Comparison of ENCODE assay signal across 25 cellular contexts in the genomic region with DNA sequence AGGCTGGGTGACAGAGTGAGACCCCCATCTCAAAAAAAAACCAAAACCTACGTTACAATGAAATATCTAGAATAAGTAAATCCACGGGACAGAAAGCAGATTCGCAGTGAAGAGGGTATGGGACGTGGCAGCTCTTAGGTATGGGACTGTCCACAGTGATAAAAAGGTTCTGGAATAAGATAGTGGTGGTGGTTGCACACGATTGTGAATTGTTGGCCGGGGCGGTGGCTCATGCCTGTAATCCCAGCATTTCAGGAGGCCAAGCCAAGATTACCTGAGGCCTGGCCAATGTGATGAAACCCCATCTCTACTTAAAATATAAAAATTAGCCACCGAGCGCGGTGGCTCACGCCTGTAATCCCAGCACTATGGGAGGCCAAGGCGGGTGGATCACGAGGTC.
A peak's percentile ranks its signal among the peaks of the same experiment; 100 is the strongest.
DNase-seq lines count a peak whose midpoint lies in the region; ATAC-seq, FAIRE-seq and TF ChIP-seq lines count a peak whose summit lies in the region.
"Had no signal": no experiment of that assay in that cellular context is flagged by ENCODE, and none has a peak within 500 bp of the region (broad histone marks: within the 10 kb centered on the region; RNA-seq: fewer than 3 reads in every experiment).

No MANE protein-coding gene starts in this region.

- H3K4me1 ChIP-seq in K562 (replicated peaks in 1 of 2; ENCODE audit: control insufficient read depth in 2 of 2, insufficient read depth in 2 of 2, low read length in 2 of 2) = no peaks in the 10 kb centered on the region; a peak in 1 of 5 replicates
- no peaks in the 10 kb centered on the region for H3K4me1 ChIP-seq in trophoblast cell (ENCODE audit: control insufficient read depth in 1 of 2, insufficient read depth in 2 of 2, low read length in 2 of 2)

- intact Hi-C loops in K562 (cut with micrococcal nuclease) = loop anchor here (5.0 kb wide), 1 partner anchor 48 kb away; no protein-coding TSS in a partner anchor
- intact Hi-C loops in Right ventricle myocardium inferior (cut with DNase I) = no loop called here

- no peak overlapping the region for H3K23ac ChIP-seq in trophoblast cell (ENCODE audit: low read length)

- H2BK120ac ChIP-seq in trophoblast cell (ENCODE audit: insufficient read depth, low read length, poor library complexity) = no peak overlapping the region

- H3K18ac ChIP-seq in trophoblast cell (ENCODE audit: low read length) = no peak overlapping the region

- H4K8ac ChIP-seq in trophoblast cell (ENCODE audit: low read depth, low read length) = no peak overlapping the region

- POLR2A ChIA-PET in K562 (lab: Yijun Ruan, JAX) = interaction anchor here (1.0 kb wide), 1 partner anchor 13 kb away, joined by 4 read pairs; no protein-coding TSS in a partner anchor

- H3K27ac ChIP-seq in K562 (ENCODE audit: extremely low read depth, low read depth, low read length) = no peak overlapping the region
- H3K27ac ChIP-seq in trophoblast cell (ENCODE audit: low read depth, low read length) = no peak overlapping the region
- H3K27ac ChIP-seq: A549; BLaER1 treated with 17β-estradiol and CSF1 and Interleukin-3, amounts not matched to agents 10 nM and 100 nM had no signal

- H2AFZ ChIP-seq in K562 (ENCODE audit: low read depth, low read length) (no peak overlapping the region), trophoblast cell (ENCODE audit: insufficient read depth, low read length, poor library complexity) (no peak overlapping the region)
- H2AFZ ChIP-seq: GM23338 had no signal

- no peak for FAIRE-seq in K562 (lab: Jason Lieb, UNC)
- FAIRE-seq: A549, GM12891, GM18507 had no signal

- H2BK12ac ChIP-seq in trophoblast cell (ENCODE audit: low read length) = no peak overlapping the region

- TF ChIP-seq EP300 in K562 (IDR thresholded peaks at IDR 0.05; ENCODE audit: low read length) = no peak

- H4K20me1 ChIP-seq in K562 (replicated peaks; ENCODE audit: control insufficient read depth, insufficient read depth, low read length) = 0 out of 2 replicates have a peak, but pooled peaks cover 3% of the 10 kb centered on the region

- H3K79me2 ChIP-seq in K562 (ENCODE audit: control insufficient read depth, insufficient read depth, low read length) (no peaks in the 10 kb centered on the region), trophoblast cell (ENCODE audit: control insufficient read depth, insufficient read depth, low read length, poor library complexity) (no peaks in the 10 kb centered on the region)

- H3K4me2 ChIP-seq in K562 (ENCODE audit: insufficient read depth, low read length) (no peak overlapping the region), trophoblast cell (ENCODE audit: low read length) (no peak overlapping the region)
- H3K4me2 ChIP-seq: A549; BLaER1 treated with 17β-estradiol and CSF1 and Interleukin-3, amounts not matched to agents 10 nM and 100 nM; GM23338 had no signal

- no peak overlapping the region for H3K4me3 Mint-ChIP-seq in activated naive CD4-positive, alpha-beta T cell treated with anti-CD3 and anti-CD28 coated beads, Interleukin-2, amount 50 U/mL, for 24 hours
- H3K4me3 Mint-ChIP-seq: CD14-positive monocyte; CD4-positive, alpha-beta T cell; GM23338; H9 had no signal

- H3K27me3 ChIP-seq in K562 (ENCODE audit: control insufficient read depth in 2 of 2, insufficient read depth in 2 of 2, low read length in 2 of 2) (no peaks in the 10 kb centered on the region), trophoblast cell (ENCODE audit: insufficient read depth, low read length) (no peaks in the 10 kb centered on the region)
- H3K27me3 ChIP-seq: BE2C; BLaER1 treated with 17β-estradiol and CSF1 and Interleukin-3, amounts not matched to agents 10 nM and 100 nM had no signal

- no peak for DNase-seq in activated naive CD4-positive, alpha-beta T cell treated with Interleukin-2 at 50 U/mL for 16 hours
- DNase-seq in K562 (ENCODE audit: extremely low read depth in 1 of 4, low spot score in 3 of 4) (no peak), trophoblast cell (peak; percentile 31 to 75), LoVo (ENCODE audit: low spot score) (no peak), Right ventricle myocardium inferior (ENCODE audit: missing footprints) (no peak), hepatic stellate cell (ENCODE audit: low spot score) (no peak)
- DNase-seq: 8988T; ACHN; AML-193; BE2C; Calu3; CD4-positive, alpha-beta T cell; COR-L47; DMS53; DMS79 treated with DMSO at 0.1 percent for 48 hours; GF-D8; H9 had no signal

- H3K4ac ChIP-seq in trophoblast cell (ENCODE audit: low read depth, low read length) = no peak overlapping the region

- H3K27ac Mint-ChIP-seq in activated naive CD4-positive, alpha-beta T cell treated with anti-CD3 and anti-CD28 coated beads, Interleukin-2, amount 50 U/mL, for 24 hours = peak overlapping the region; percentile 67
- H3K27ac Mint-ChIP-seq: GM23338 had no signal

- H3K4me1 Mint-ChIP-seq in activated naive CD4-positive, alpha-beta T cell treated with anti-CD3 and anti-CD28 coated beads, Interleukin-2, amount 50 U/mL, for 24 hours = peaks cover 8% of the 10 kb centered on the region

- no peak for TF ChIP-seq POLR2A in K562 (conservative IDR thresholded peaks at IDR 0.05)

- H4K91ac ChIP-seq in trophoblast cell (ENCODE audit: low read depth, low read length) = no peak overlapping the region

- BruUV-seq in K562 (replicated peaks; lab: Mats Ljungman, UMichigan) = no TSS peak

- no peak overlapping the region for H4K12ac ChIP-seq in trophoblast cell (ENCODE audit: low read depth, low read length)

- H3K27me3 Mint-ChIP-seq in activated naive CD4-positive, alpha-beta T cell treated with anti-CD3 and anti-CD28 coated beads, Interleukin-2, amount 50 U/mL, for 24 hours = no peaks in the 10 kb centered on the region
- H3K27me3 Mint-ChIP-seq: CD4-positive, alpha-beta T cell had no signal

- no peak for TF ChIP-seq CTCF in K562 (IDR thresholded peaks at IDR 0.05 in 2 of 3, conservative IDR thresholded peaks at IDR 0.05 in 1 of 3; ENCODE audit: insufficient read depth in 2 of 3, low read depth in 1 of 3, low read length in 3 of 3)

- TF ChIP-seq RAD21 in K562 (CRISPR knock-in tag; conservative IDR thresholded peaks at IDR 0.05 in 1 of 2, IDR thresholded peaks at IDR 0.05 in 1 of 2) = no peak

- no peaks in the 10 kb centered on the region for H3K79me1 ChIP-seq in trophoblast cell (ENCODE audit: low read length)

- no peak overlapping the region for H2BK5ac ChIP-seq in trophoblast cell (ENCODE audit: low read depth, low read length, poor library complexity)

- no peak overlapping the region for H3K4me3 ChIP-seq in K562
- H3K4me3 ChIP-seq in trophoblast cell (ENCODE audit: low read depth, low read length) = no peak overlapping the region
- H3K4me3 ChIP-seq: A549; BLaER1 treated with 17β-estradiol and CSF1 and Interleukin-3, amounts not matched to agents 10 nM and 100 nM; GM23338 had no signal

- H3K9me3 ChIP-seq in K562 (replicated peaks; ENCODE audit: control insufficient read depth, insufficient read depth, low read depth, low read length) = no peaks in the 10 kb centered on the region
- H3K9me3 ChIP-seq in trophoblast cell (ENCODE audit: insufficient read depth, low read depth, low read length) = no peaks in the 10 kb centered on the region
- H3K9me3 ChIP-seq: A549; BE2C; BLaER1 treated with 17β-estradiol and CSF1 and Interleukin-3, amounts not matched to agents 10 nM and 100 nM had no signal

- H3K36me3 ChIP-seq in K562 (ENCODE audit: control insufficient read depth, insufficient read depth, low read length) = peaks cover 4% of the 10 kb centered on the region; the same call in 2 of the 3 replicates
- peaks cover 9 to 10% of the 10 kb centered on the region in 2 experiments for H3K36me3 ChIP-seq in trophoblast cell (ENCODE audit: control insufficient read depth in 1 of 2, insufficient read depth in 2 of 2, low read length in 2 of 2)

- no peaks in the 10 kb centered on the region for H3K9me3 Mint-ChIP-seq in activated naive CD4-positive, alpha-beta T cell treated with anti-CD3 and anti-CD28 coated beads, Interleukin-2, amount 50 U/mL, for 24 hours
- H3K9me3 Mint-ChIP-seq: CD14-positive monocyte; CD4-positive, alpha-beta T cell; GM23338; H9 had no signal

- no peak overlapping the region for H3K14ac ChIP-seq in trophoblast cell (ENCODE audit: low read length)

- CTCF ChIA-PET in K562 (lab: Yijun Ruan, JAX; ENCODE audit: low intra/inter-chr PET ratio) = interaction anchor here (0.6 kb wide), 1 partner anchor 655 kb away, joined by 4 read pairs; no protein-coding TSS in a partner anchor

- in situ Hi-C loops in K562 (cut with MboI) = no loop called here

- H3K9ac ChIP-seq in K562 (ENCODE audit: insufficient read depth in 1 of 2, low read depth in 2 of 2, low read length in 2 of 2) (no peak overlapping the region), trophoblast cell (ENCODE audit: low read length) (no peak overlapping the region)
- H3K9ac ChIP-seq: BLaER1 treated with 17β-estradiol and CSF1 and Interleukin-3, amounts not matched to agents 10 nM and 100 nM had no signal

- 55% methylated on average over 13 of the region's 13 CpGs for WGBS in K562 (ENCODE audit: insufficient coverage, low coverage, missing lambda C conversion rate)
- no CpG with 5 or more reads among the region's 13 CpGs for WGBS in trophoblast cell (ENCODE audit: extremely low coverage, insufficient coverage, insufficient read length)

- H3K36me3 Mint-ChIP-seq in activated naive CD4-positive, alpha-beta T cell treated with anti-CD3 and anti-CD28 coated beads, Interleukin-2, amount 50 U/mL, for 24 hours = peaks cover 2% of the 10 kb centered on the region

- no peaks in the 10 kb centered on the region for H3K9me1 ChIP-seq in K562 (ENCODE audit: control insufficient read depth, insufficient read depth, low read length)

- H2AK5ac ChIP-seq in trophoblast cell (ENCODE audit: low read length) = no peak overlapping the region

- ATAC-seq in K562 = no peak
- no peak for ATAC-seq in Right ventricle myocardium inferior
- ATAC-seq: A549, GM23338, HCT116 had no signal

TF ChIP-seq in K562, 482 proteins besides CTCF, POLR2A, EP300 and RAD21 (continues in another document):
- TF ChIP-seq CBFA2T3 (IDR thresholded peaks at IDR 0.05) (peak; percentile 68), ARID1B (IDR thresholded peaks at IDR 0.05) (peak; percentile 43; the same call in 1 of the 2 replicates), PHF8 (IDR thresholded peaks at IDR 0.05; ENCODE audit: borderline replicate concordance, low read length) (no peak), CBFA2T2 (conservative IDR thresholded peaks at IDR 0.05) (peak; percentile 50; the same call in 1 of the 2 replicates), HDAC8 (tag; IDR thresholded peaks at IDR 0.05) (no peak), TAL1 (IDR thresholded peaks at IDR 0.05) (peak; percentile 61), TEAD4 (IDR thresholded peaks at IDR 0.05; ENCODE audit: low read length) (peak; percentile 61), TEAD4 (CRISPR knock-in tag; IDR thresholded peaks at IDR 0.05; ENCODE audit: borderline replicate concordance) (no peak)
- TF ChIP-seq, protein P1, sequence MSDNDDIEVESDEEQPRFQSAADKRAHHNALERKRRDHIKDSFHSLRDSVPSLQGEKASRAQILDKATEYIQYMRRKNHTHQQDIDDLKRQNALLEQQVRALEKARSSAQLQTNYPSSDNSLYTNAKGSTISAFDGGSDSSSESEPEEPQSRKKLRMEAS (CRISPR knock-in tag; IDR thresholded peaks at IDR 0.05) = no peak

Comparison
In these comparisons a context has a peak if more than half of its experiments do, and no peak if none do; other contexts are left out.
1. DNase-seq: peak in trophoblast cell (2 of 2); none in activated naive CD4-positive, alpha-beta T cell treated with Interleukin-2 at 50 U/mL for 16 hours (single experiment), K562 (0 of 4), LoVo (single experiment), Right ventricle myocardium inferior (single experiment) and hepatic stellate cell (single experiment).